Comparison of ENCODE assay signal across 12 cellular contexts in the genomic region with DNA sequence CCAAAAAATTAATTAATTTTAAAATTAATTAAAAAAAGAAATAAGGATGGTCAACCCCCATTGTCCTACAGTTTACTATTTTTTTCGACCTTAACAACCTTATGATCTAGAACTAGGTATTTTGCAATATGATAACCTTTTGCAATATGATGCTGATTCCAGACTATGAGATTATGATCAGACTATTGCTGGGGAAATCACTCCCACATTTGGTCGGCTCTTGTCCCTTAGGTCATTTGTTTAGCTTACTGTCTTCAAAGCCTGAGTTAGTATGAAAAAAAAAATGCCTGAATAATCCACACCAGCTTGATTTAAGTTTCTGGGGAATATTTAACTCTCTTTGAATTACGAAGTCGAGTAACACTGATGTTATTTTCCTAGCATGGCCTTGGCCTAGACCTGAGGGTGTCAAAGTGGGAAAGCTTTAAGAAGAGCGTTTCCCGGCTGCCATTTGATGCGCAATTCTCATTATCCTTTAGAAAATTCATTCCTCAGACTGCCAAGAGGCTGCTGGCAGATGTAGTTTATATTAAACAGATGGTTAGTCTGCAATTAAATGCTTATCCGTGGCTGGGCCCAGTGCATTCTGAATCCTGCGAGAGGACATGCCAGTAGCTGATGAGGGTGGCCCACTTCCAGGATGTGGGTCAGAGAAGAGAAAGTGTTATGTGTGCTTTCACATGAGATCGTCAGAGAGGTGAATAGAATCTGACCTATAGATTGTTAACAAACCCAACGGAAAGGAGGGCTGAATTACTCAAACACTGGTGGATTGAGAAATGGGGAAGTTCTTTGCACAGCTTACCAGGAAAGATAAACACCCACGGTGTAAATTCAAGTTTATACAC.
A peak's percentile ranks its signal among the peaks of the same experiment; 100 is the strongest.
DNase-seq lines count a peak whose midpoint lies in the region; ATAC-seq and TF ChIP-seq lines count a peak whose summit lies in the region.
"Had no signal": no experiment of that assay in that cellular context is flagged by ENCODE, and none has a peak within 500 bp of the region (broad histone marks: within the 10 kb centered on the region; RNA-seq: fewer than 3 reads in every experiment).

No MANE protein-coding gene starts in this region.

- DNase-seq in GM04503 (ENCODE audit: low read depth): peak; percentile 81
- peak; percentile 81 for DNase-seq in NOMO-1 treated with DMSO at 0.1 percent for 48 hours (lab: John Stamatoyannopoulos, UW; ENCODE audit: unreplicated experiment)
- DNase-seq in fibroblast of gingiva (ENCODE audit: low read depth): peak; percentile 90
- DNase-seq in RWPE1 (ENCODE audit: low spot score): no peak
- DNase-seq in NCI-H2107 (lab: John Stamatoyannopoulos, UW): no peak
- DNase-seq in NCI-H69 (lab: John Stamatoyannopoulos, UW): no peak
- DNase-seq: activated CD4-positive, alpha-beta T cell treated with anti-CD3 and anti-CD28 coated beads for 36 hours; effector memory CD8-positive, alpha-beta T cell; NCI-H2029 treated with DMSO at 0.1 percent for 48 hours had no signal

- CTCF ChIA-PET in RWPE1 (lab: Yijun Ruan, JAX): no interaction called here

- H3K4me1 ChIP-seq in rectal smooth muscle tissue (ENCODE audit: control insufficient read depth, insufficient read depth, low read length): peaks cover 15% of the 10 kb centered on the region

- no peak overlapping the region for H3K4me3 ChIP-seq in rectal smooth muscle tissue (ENCODE audit: low read length)

- H3K27me3 ChIP-seq in rectal smooth muscle tissue (ENCODE audit: control insufficient read depth, insufficient read depth, low read length): no peaks in the 10 kb centered on the region

- ATAC-seq in GM18870 (IDR thresholded peaks at IDR 0.05; ENCODE audit: unreplicated experiment): no peak
- ATAC-seq: activated CD4-positive, alpha-beta T cell treated with anti-CD3 and anti-CD28 coated beads for 36 hours; effector memory CD8-positive, alpha-beta T cell had no signal

- H3K9ac ChIP-seq in rectal smooth muscle tissue (ENCODE audit: low read length): no peak overlapping the region
- H3K9ac ChIP-seq: parathyroid adenoma had no signal

- no peaks in the 10 kb centered on the region for H3K36me3 ChIP-seq in rectal smooth muscle tissue (ENCODE audit: control insufficient read depth, insufficient read depth, low read length)

- TF ChIP-seq CTCF in RWPE1 (conservative IDR thresholded peaks at IDR 0.05; ENCODE audit: low read depth): no peak

- POLR2A ChIA-PET in RWPE1 (lab: Yijun Ruan, JAX; ENCODE audit: low non-redundant PET): no interaction called here

- peak overlapping the region; percentile 55 for H3K27ac ChIP-seq in rectal smooth muscle tissue (ENCODE audit: low read depth, low read length)
- H3K27ac ChIP-seq in RWPE1: no peak overlapping the region
- H3K27ac ChIP-seq: parathyroid adenoma had no signal

Comparison
In these comparisons a context has a peak if more than half of its experiments do, and no peak if none do; other contexts are left out.
1. DNase-seq: peak in GM04503 (single experiment), NOMO-1 treated with DMSO at 0.1 percent for 48 hours (single experiment) and fibroblast of gingiva (single experiment); none in RWPE1 (single experiment), NCI-H2107 (single experiment) and NCI-H69 (single experiment).